Comparison of ENCODE assay signal across 10 cellular contexts in genomic region chr4:2375427-2375826, GRCh38. TPM values are rescaled to one million over a fixed set of nuclear protein-coding genes. Genes with fewer than 3 reads are reported as not detected.
"Had no signal": no experiment of that assay in that cellular context is flagged by ENCODE, and none has a peak within 500 bp of the region (broad histone marks: within the 10 kb centered on the region; RNA-seq: fewer than 3 reads in every experiment).

No MANE protein-coding gene starts in this region.

- H3K4me3 ChIP-seq: GM23338 had no signal

- ATAC-seq: GM23338 had no signal

- H3K27ac Mint-ChIP-seq: GM23338, H9, HFFc6, IgD-negative memory B cell had no signal

- H3K9me3 Mint-ChIP-seq: HFFc6 had no signal

- FAIRE-seq: H1, H54, HTR-8/SVneo had no signal

- H2AFZ ChIP-seq: GM23338 had no signal

- H3K4me1 Mint-ChIP-seq: IgD-negative memory B cell had no signal

- H3K4me3 Mint-ChIP-seq: GM23338, H9, HFFc6, IgD-negative memory B cell had no signal

- H3K4me2 ChIP-seq: GM23338 had no signal

- DNase-seq: H9, HCEC 1CT, HFFc6, KG1 had no signal

RNA-seq across cellular contexts. Expression of gene CFAP99, which starts 43.3 kb away (rescaled TPM):
- total RNA-seq: GM23338, H1, HFFc6, HT-29 had no signal
- polyA plus RNA-seq: GM23338, H1, IgD-negative memory B cell had no signal
